1 cellular context compared by ENCODE assay signal in the genomic region with DNA sequence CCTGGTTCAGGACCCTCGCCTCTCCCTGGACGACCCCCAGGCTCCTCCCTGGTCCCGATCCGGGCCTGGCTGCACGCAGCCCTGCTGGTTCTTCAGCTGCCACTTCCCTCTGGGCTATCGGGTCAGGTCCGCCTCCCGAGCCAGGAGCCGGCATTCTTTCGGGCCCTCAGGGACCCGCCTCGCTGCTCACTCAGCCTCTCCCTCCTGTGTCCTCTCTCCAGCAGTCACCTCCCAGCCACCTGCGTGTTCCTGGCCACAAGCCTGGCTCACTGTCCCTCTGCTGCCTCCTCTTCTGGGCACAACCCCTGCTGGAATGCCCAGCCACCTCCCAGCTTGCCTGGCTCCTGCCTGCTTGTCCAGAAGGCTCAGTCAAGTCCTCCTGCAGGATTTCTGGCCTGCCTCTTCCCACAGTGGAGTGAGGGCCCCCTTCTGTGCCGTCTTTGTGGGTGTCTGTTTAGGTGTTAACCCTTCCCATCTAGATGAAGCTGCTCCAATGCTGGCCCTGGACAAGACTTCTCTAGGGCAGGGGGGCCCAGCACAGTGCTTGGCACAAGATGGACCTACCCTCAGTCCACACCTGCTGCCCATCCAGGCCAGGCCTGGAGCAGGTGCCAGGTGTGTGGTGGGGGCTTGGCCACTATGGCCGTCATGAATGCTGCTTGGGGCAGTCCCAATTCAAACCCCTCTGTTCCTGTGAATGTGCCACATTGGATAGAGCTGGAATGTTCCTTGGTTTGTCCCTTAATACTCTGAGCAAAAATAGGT.
TF ChIP-seq lines count a peak whose summit lies in the region.

No MANE protein-coding gene starts in this region.

TF ChIP-seq in HEK293, 187 proteins besides CTCF, POLR2A, EP300 and RAD21 (continued from another document):
- no peak for TF ChIP-seq ZNF518A (tag by site-specific recombination; conservative IDR thresholded peaks at IDR 0.05; ENCODE audit: low read depth)
- no peak for TF ChIP-seq ZNF138 (tag by site-specific recombination; IDR thresholded peaks at IDR 0.05; ENCODE audit: borderline replicate concordance)
- TF ChIP-seq ZNF174 (tag by site-specific recombination; IDR thresholded peaks at IDR 0.05): no peak
- peak; percentile 22; the same call in 1 of the 2 replicates for TF ChIP-seq GLIS2 (tag by site-specific recombination; IDR thresholded peaks at IDR 0.05)
- no peak for TF ChIP-seq ZNF398 (tag by site-specific recombination; IDR thresholded peaks at IDR 0.05)
- peak; percentile 54 for TF ChIP-seq GLIS1 (tag by site-specific recombination; IDR thresholded peaks at IDR 0.05)
- TF ChIP-seq, protein P1, sequence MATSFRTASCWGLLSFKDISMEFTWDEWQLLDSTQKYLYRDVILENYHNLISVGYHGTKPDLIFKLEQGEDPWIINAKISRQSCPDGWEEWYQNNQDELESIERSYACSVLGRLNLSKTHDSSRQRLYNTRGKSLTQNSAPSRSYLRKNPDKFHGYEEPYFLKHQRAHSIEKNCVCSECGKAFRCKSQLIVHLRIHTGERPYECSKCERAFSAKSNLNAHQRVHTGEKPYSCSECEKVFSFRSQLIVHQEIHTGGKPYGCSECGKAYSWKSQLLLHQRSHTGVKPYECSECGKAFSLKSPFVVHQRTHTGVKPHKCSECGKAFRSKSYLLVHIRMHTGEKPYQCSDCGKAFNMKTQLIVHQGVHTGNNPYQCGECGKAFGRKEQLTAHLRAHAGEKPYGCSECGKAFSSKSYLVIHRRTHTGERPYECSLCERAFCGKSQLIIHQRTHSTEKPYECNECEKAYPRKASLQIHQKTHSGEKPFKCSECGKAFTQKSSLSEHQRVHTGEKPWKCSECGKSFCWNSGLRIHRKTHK (tag by site-specific recombination; IDR thresholded peaks at IDR 0.05): no peak
- TF ChIP-seq ZBTB17 (tag by site-specific recombination; IDR thresholded peaks at IDR 0.05): no peak
- peak; percentile 70 for TF ChIP-seq ZIC2 (tag by site-specific recombination; IDR thresholded peaks at IDR 0.05)
